In genomic region chr20:13839421-13840092, GRCh38 we compare ENCODE assay signal across 13 cellular contexts. TPM values are rescaled to one million over a fixed set of nuclear protein-coding genes. Genes with fewer than 3 reads are reported as not detected.
DNase-seq lines count a peak whose midpoint lies in the region; TF ChIP-seq lines count a peak whose summit lies in the region.
"Had no signal": no experiment of that assay in that cellular context is flagged by ENCODE, and none has a peak within 500 bp of the region (broad histone marks: within the 10 kb centered on the region; RNA-seq: fewer than 3 reads in every experiment).

No MANE protein-coding gene starts in this region.

- 13% methylated on average over 4 of the region's 4 CpGs for WGBS in mammary epithelial cell (ENCODE audit: low coverage, missing lambda C conversion rate)

- H3K27ac ChIP-seq in mammary epithelial cell (ENCODE audit: insufficient read depth, low read depth, low read length): no peak overlapping the region
- H3K27ac ChIP-seq: C4-2B, spleen had no signal

- H3K27me3 ChIP-seq in BJ (ENCODE audit: control insufficient read depth, insufficient read depth, low read length) (no peaks in the 10 kb centered on the region), mammary epithelial cell (ENCODE audit: insufficient read depth, low read length) (peaks cover 3% of the 10 kb centered on the region), Caco-2 (replicated peaks; ENCODE audit: control insufficient read depth, insufficient read depth, low read length) (no peaks in the 10 kb centered on the region)

- H2AFZ ChIP-seq in mammary epithelial cell (ENCODE audit: low read depth, low read length): peak overlapping the region; percentile 53

- H3K27me3 Mint-ChIP-seq in Caco-2 (ENCODE audit: insufficient read depth, unreplicated experiment): peaks cover 13% of the 10 kb centered on the region

- no peaks in the 10 kb centered on the region for H4K20me1 ChIP-seq in mammary epithelial cell (ENCODE audit: insufficient read depth, low read length)

- H3K9me3 ChIP-seq in mammary epithelial cell (replicated peaks; ENCODE audit: insufficient read depth, low read length): no peaks in the 10 kb centered on the region
- no peaks in the 10 kb centered on the region for H3K9me3 ChIP-seq in Caco-2
- H3K9me3 ChIP-seq: spleen had no signal

- DNase-seq in BJ (ENCODE audit: low read depth) (peak; percentile 87), NCI-H226 (peak; percentile 73), mammary epithelial cell (peak; percentile 77), myocyte (ENCODE audit: low read depth) (peak; percentile 95), Caco-2 (no peak), COLO829 (ENCODE audit: low spot score) (no peak), GM13976 (ENCODE audit: low spot score) (no peak), posterior vena cava (ENCODE audit: low spot score) (no peak)
- DNase-seq: activated CD8-positive, alpha-beta memory T cell treated with anti-CD3 and anti-CD28 coated beads, Interleukin-2, amount 50 U/mL, for 4 hours; amygdala; naive thymus-derived CD4-positive, alpha-beta T cell; spleen had no signal

- H3K36me3 ChIP-seq in BJ (ENCODE audit: control insufficient read depth, insufficient read depth, low read length): no peaks in the 10 kb centered on the region
- H3K36me3 ChIP-seq in mammary epithelial cell (ENCODE audit: insufficient read depth, low read length): no peaks in the 10 kb centered on the region
- H3K36me3 ChIP-seq in Caco-2 (ENCODE audit: control insufficient read depth, insufficient read depth, low read length): no peaks in the 10 kb centered on the region
- H3K36me3 ChIP-seq: spleen had no signal

- POLR2A ChIA-PET in BJ (lab: Charles Lee) (interaction anchor here (0.6 kb wide), 1 partner anchor 1231 kb away, joined by 3 read pairs; no protein-coding TSS in a partner anchor), Caco-2 (lab: Charles Lee) (no interaction called here)

- TF ChIP-seq CTCF in BJ (IDR thresholded peaks at IDR 0.05; ENCODE audit: insufficient read depth, low read depth, low read length) (peak; percentile 17; the same call in 1 of the 2 replicates), mammary epithelial cell (conservative IDR thresholded peaks at IDR 0.05 in 1 of 2, IDR thresholded peaks at IDR 0.05 in 1 of 2; ENCODE audit: extremely low read depth in 1 of 2, insufficient read depth in 1 of 2, low read depth in 1 of 2, low read length in 2 of 2) (no peak), Caco-2 (IDR thresholded peaks at IDR 0.05; ENCODE audit: insufficient read depth in 1 of 2, low read depth in 1 of 2, low read length in 1 of 2, severe bottlenecking in 1 of 2, unreplicated experiment in 1 of 2) (no peak), GM13976 (IDR thresholded peaks at IDR 0.05; ENCODE audit: borderline replicate concordance, control extremely low read depth, extremely low read depth, insufficient read depth, missing control alignments) (no peak)

- H3K79me2 ChIP-seq in mammary epithelial cell (ENCODE audit: insufficient read depth, low read length): no peaks in the 10 kb centered on the region

- H3K4me3 ChIP-seq in BJ (ENCODE audit: low read depth, low read length) (no peak overlapping the region), mammary epithelial cell (replicated peaks in 1 of 3; ENCODE audit: insufficient read depth in 1 of 3, low read depth in 2 of 3, low read length in 3 of 3) (no peak overlapping the region), Caco-2 (ENCODE audit: low read depth, low read length) (no peak overlapping the region)
- H3K4me3 ChIP-seq: spleen had no signal

- peaks cover 7% of the 10 kb centered on the region for H3K4me1 Mint-ChIP-seq in Caco-2 (ENCODE audit: low read depth, unreplicated experiment)
- H3K4me1 Mint-ChIP-seq: naive thymus-derived CD4-positive, alpha-beta T cell had no signal

- H3K4me3 Mint-ChIP-seq in Caco-2 (ENCODE audit: unreplicated experiment): no peak overlapping the region
- H3K4me3 Mint-ChIP-seq: naive thymus-derived CD4-positive, alpha-beta T cell had no signal

- no TSS peak for BruUV-seq in mammary epithelial cell (replicated peaks; lab: Mats Ljungman, UMichigan)
- BruUV-seq in Caco-2 (replicated peaks; lab: Mats Ljungman, UMichigan): no TSS peak

- no peak overlapping the region for H3K4me2 ChIP-seq in mammary epithelial cell (ENCODE audit: insufficient read depth, low read depth, low read length)

- intact Hi-C loops in mammary epithelial cell (cut with micrococcal nuclease): no loop called here
- intact Hi-C loops in Caco-2 (cut with micrococcal nuclease; ENCODE audit: unreplicated experiment): no loop called here
- intact Hi-C loops in posterior vena cava (cut with DNase I): no loop called here

- H3K9ac ChIP-seq in mammary epithelial cell (ENCODE audit: insufficient read depth, low read length): no peak overlapping the region

- no peaks in the 10 kb centered on the region for H3K9me3 Mint-ChIP-seq in Caco-2 (ENCODE audit: unreplicated experiment)
- H3K9me3 Mint-ChIP-seq: naive thymus-derived CD4-positive, alpha-beta T cell had no signal

- CTCF ChIA-PET in BJ (lab: Yijun Ruan, JAX): interaction anchor here (3.0 kb wide), 1 partner anchor 19 kb away, joined by 13 read pairs; no protein-coding TSS in a partner anchor
- CTCF ChIA-PET in mammary epithelial cell (lab: Charles Lee; ENCODE audit: low non-redundant PET): no interaction called here
- CTCF ChIA-PET in Caco-2 (lab: Charles Lee): no interaction called here

- dilution Hi-C loops in mammary epithelial cell (cut with HindIII; ENCODE audit: low sequenced_read_pairs): loop anchor here (5.0 kb wide), 1 partner anchor 108 kb away; no protein-coding TSS in a partner anchor

- H3K36me3 Mint-ChIP-seq in Caco-2 (ENCODE audit: insufficient read depth, unreplicated experiment): no peaks in the 10 kb centered on the region
- H3K36me3 Mint-ChIP-seq: naive thymus-derived CD4-positive, alpha-beta T cell had no signal

- H3K27ac Mint-ChIP-seq in Caco-2 (ENCODE audit: unreplicated experiment): no peak overlapping the region
- H3K27ac Mint-ChIP-seq: naive thymus-derived CD4-positive, alpha-beta T cell had no signal

- peaks cover 11% of the 10 kb centered on the region for H3K4me1 ChIP-seq in mammary epithelial cell (ENCODE audit: insufficient read depth, low read length)
- no peaks in the 10 kb centered on the region; the same call in 1 of the 2 replicates for H3K4me1 ChIP-seq in Caco-2
- H3K4me1 ChIP-seq: spleen had no signal

- in situ Hi-C loops in mammary epithelial cell (cut with MboI; ENCODE audit: low sequenced_read_pairs in 2 of 2): no loop called here
- in situ Hi-C loops in GM13976 (cut with MboI; ENCODE audit: low sequenced_read_pairs, unreplicated experiment): no loop called here

RNA-seq across cellular contexts. Expression of gene NDUFAF5, which starts 54.7 kb away (rescaled TPM):
- polyA plus RNA-seq in BJ (2011; rRNA removed) (6.3 and 16.1 TPM in 2 replicates), mammary epithelial cell (10.8 TPM)
- 4.9 and 5.8 TPM in 2 replicates for polyA minus RNA-seq in BJ (2011; rRNA and poly(A)+ RNA removed)
- total RNA-seq in mammary epithelial cell (10 to 100 TPM; 10.8 to 34.7 TPM), myocyte (22.5 and 24.2 TPM in 2 replicates), Caco-2 (2022) (34.9 and 38.3 TPM in 2 replicates), posterior vena cava (10 to 100 TPM; 25.5 to 30.2 TPM)
- 19.1 TPM for polyA minus RNA-seq in mammary epithelial cell
- polyA plus RNA-seq in myocyte (2012): 15.6 TPM

RNA-seq across cellular contexts. Expression of gene ESF1, which starts 54.8 kb away (rescaled TPM):
- polyA plus RNA-seq in BJ (2011; rRNA removed) (0.76 and 2.8 TPM in 2 replicates), mammary epithelial cell (2.7 TPM)
- polyA minus RNA-seq in BJ (2011; rRNA and poly(A)+ RNA removed): 0.14 and 1.3 TPM in 2 replicates
- total RNA-seq in mammary epithelial cell (10 to 100 TPM in 1 of 2 donors, 1 to 10 TPM in 1; 6.7 to 16.2 TPM), myocyte (19.8 and 21.4 TPM in 2 replicates), Caco-2 (2022) (21.3 and 22.7 TPM in 2 replicates), posterior vena cava (10 to 100 TPM; 19.1 to 22.8 TPM)
- polyA minus RNA-seq in mammary epithelial cell: 0.72 TPM
- polyA plus RNA-seq in myocyte (2012): 8.1 TPM

Comparison
In these comparisons a context has a peak if more than half of its experiments do, and no peak if none do; other contexts are left out.
1. DNase-seq: peak in BJ (single experiment), NCI-H226 (single experiment), mammary epithelial cell (single experiment) and myocyte (single experiment); none in Caco-2 (0 of 2), COLO829 (single experiment), GM13976 (single experiment) and posterior vena cava (single experiment).